In genomic region chr2:195638738-195639137, GRCh38 we compare ENCODE assay signal across 21 cellular contexts. TPM values are rescaled to one million over a fixed set of nuclear protein-coding genes. Genes with fewer than 3 reads are reported as not detected.
A peak's percentile ranks its signal among the peaks of the same experiment; 100 is the strongest.
DNase-seq lines count a peak whose midpoint lies in the region; ATAC-seq, FAIRE-seq and TF ChIP-seq lines count a peak whose summit lies in the region.
"Had no signal": no experiment of that assay in that cellular context is flagged by ENCODE, and none has a peak within 500 bp of the region (broad histone marks: within the 10 kb centered on the region; RNA-seq: fewer than 3 reads in every experiment).

No MANE protein-coding gene starts in this region.

- H3K23ac ChIP-seq in IMR-90 (ENCODE audit: low read depth, low read length): no peak overlapping the region

- H2BK120ac ChIP-seq in IMR-90 (ENCODE audit: low read depth, low read length): no peak overlapping the region

- no peak for TF ChIP-seq POLR2A in IMR-90 (IDR thresholded peaks at IDR 0.05; ENCODE audit: low read depth, low read length)

- H3K18ac ChIP-seq in IMR-90 (ENCODE audit: low read depth, low read length): no peak overlapping the region

- BruUV-seq in IMR-90 (replicated peaks; lab: Mats Ljungman, UMichigan): no TSS peak

- dilution Hi-C loops in IMR-90 (cut with HindIII; ENCODE audit: low sequenced_read_pairs, unreplicated experiment): no loop called here

- no peak overlapping the region for H2AK5ac ChIP-seq in IMR-90 (ENCODE audit: low read depth, low read length)

- no peak overlapping the region for H3K56ac ChIP-seq in IMR-90 (ENCODE audit: extremely low read depth, insufficient read depth, low read length)

- no peak overlapping the region for H4K8ac ChIP-seq in IMR-90 (ENCODE audit: low read depth in 2 of 2, low read length in 2 of 2)

- H2AFZ ChIP-seq in IMR-90 (replicated peaks; ENCODE audit: low read length, poor library complexity): no peak overlapping the region

- FAIRE-seq in frontal cortex (lab: Jason Lieb, UNC) (peak; percentile 36), urothelium cell line (lab: Jason Lieb, UNC) (no peak)
- FAIRE-seq: GM12891, GM18507, H1 had no signal

- H2BK15ac ChIP-seq in IMR-90 (ENCODE audit: low read depth, low read length): no peak overlapping the region

- peak overlapping the region in 1 of 11 experiments; percentile 51; a peak in 1 of 22 replicates for H3K4me2 ChIP-seq in BLaER1 treated with 17β-estradiol and CSF1 and Interleukin-3, amounts not matched to agents 10 nM and 100 nM
- H3K4me2 ChIP-seq in IMR-90 (ENCODE audit: low read depth, low read length): no peak overlapping the region

- POLR2A ChIA-PET in IMR-90 (lab: Charles Lee; ENCODE audit: unreplicated experiment): no interaction called here

- H3K9me1 ChIP-seq in IMR-90 (ENCODE audit: insufficient read depth, low read length): no peaks in the 10 kb centered on the region; the same call in 1 of the 2 replicates

- no peaks in the 10 kb centered on the region for H3K79me1 ChIP-seq in IMR-90 (ENCODE audit: low read depth in 1 of 2, low read length in 2 of 2)

- no peak overlapping the region for H3K14ac ChIP-seq in IMR-90 (replicated peaks; ENCODE audit: low read depth, low read length)

- H4K91ac ChIP-seq in IMR-90 (ENCODE audit: insufficient read depth, low read depth, low read length): no peak overlapping the region

- no peaks in the 10 kb centered on the region for H4K20me1 ChIP-seq in BLaER1 treated with 17β-estradiol and CSF1 and Interleukin-3, amounts not matched to agents 10 nM and 100 nM
- no peaks in the 10 kb centered on the region for H4K20me1 ChIP-seq in IMR-90 (ENCODE audit: insufficient read depth, low read length)

- H3K36me3 ChIP-seq in BLaER1 treated with 17β-estradiol and CSF1 and Interleukin-3, amounts not matched to agents 10 nM and 100 nM: no peaks in the 10 kb centered on the region
- no peaks in the 10 kb centered on the region for H3K36me3 ChIP-seq in IMR-90 (ENCODE audit: control insufficient read depth, insufficient read depth, low read length)
- H3K36me3 ChIP-seq: BE2C had no signal

- no peak overlapping the region for H2BK20ac ChIP-seq in IMR-90 (ENCODE audit: low read depth, low read length)

- TF ChIP-seq CTCF in IMR-90 (conservative IDR thresholded peaks at IDR 0.05; ENCODE audit: low read depth, low read length): no peak

- H3K9ac ChIP-seq in BLaER1 treated with 17β-estradiol and CSF1 and Interleukin-3, amounts not matched to agents 10 nM and 100 nM: no peak overlapping the region
- no peak overlapping the region for H3K9ac ChIP-seq in IMR-90 (ENCODE audit: low read depth, low read length)

- no peak overlapping the region for H2BK5ac ChIP-seq in IMR-90 (ENCODE audit: low read depth, low read length, poor library complexity, severe bottlenecking)

- H3K9me3 ChIP-seq in BLaER1 treated with 17β-estradiol and CSF1 and Interleukin-3, amounts not matched to agents 10 nM and 100 nM (replicated peaks in 1 of 11): peaks cover 0 to 15% (median 0%) of the 10 kb centered on the region in 11 experiments; a peak in 2 of 22 replicates
- no peaks in the 10 kb centered on the region for H3K9me3 ChIP-seq in IMR-90 (ENCODE audit: control insufficient read depth, insufficient read depth, low read length)
- H3K9me3 ChIP-seq: BE2C had no signal

- WGBS in IMR-90 (ENCODE audit: extremely low coverage in 2 of 2, insufficient read length in 1 of 2), 2 experiments: 92% methylated on average over 2 of the region's 5 CpGs; no CpG with 5 or more reads in 1 of the 2 experiments

- H2AK9ac ChIP-seq in IMR-90 (replicated peaks; ENCODE audit: low read depth, low read length, poor library complexity): no peak overlapping the region

- no peak for TF ChIP-seq RAD21 in IMR-90 (IDR thresholded peaks at IDR 0.05; ENCODE audit: low read length)

- CTCF ChIA-PET in IMR-90 (lab: Yijun Ruan, JAX): no interaction called here

- no peak for ATAC-seq in IMR-90 (ENCODE audit: low read depth)
- ATAC-seq in GM21367 (IDR thresholded peaks at IDR 0.05; ENCODE audit: unreplicated experiment): no peak
- no peak for ATAC-seq in Right ventricle myocardium superior (ENCODE audit: poor library complexity)

- H3K4ac ChIP-seq in IMR-90 (ENCODE audit: low read depth, low read length): no peak overlapping the region

- H3K27me3 ChIP-seq in BLaER1 treated with 17β-estradiol and CSF1 and Interleukin-3, amounts not matched to agents 10 nM and 100 nM: no peaks in the 10 kb centered on the region
- no peaks in the 10 kb centered on the region for H3K27me3 ChIP-seq in IMR-90 (ENCODE audit: control insufficient read depth, insufficient read depth, low read length)
- H3K27me3 ChIP-seq: BE2C had no signal

- peaks cover 0 to 80% (median 48%) of the 10 kb centered on the region in 10 experiments; a peak in 18 of 20 replicates for H3K4me1 ChIP-seq in BLaER1 treated with 17β-estradiol and CSF1 and Interleukin-3, amounts not matched to agents 10 nM and 100 nM
- no peaks in the 10 kb centered on the region for H3K4me1 ChIP-seq in IMR-90 (ENCODE audit: control insufficient read depth, insufficient read depth, low read length)
- H3K4me1 ChIP-seq: BE2C had no signal

- H3K4me3 ChIP-seq in BLaER1 treated with 17β-estradiol and CSF1 and Interleukin-3, amounts not matched to agents 10 nM and 100 nM: no peak overlapping the region
- H3K4me3 ChIP-seq in IMR-90 (ENCODE audit: insufficient read depth, low read depth, low read length): no peak overlapping the region

- intact Hi-C loops in IMR-90 (cut with micrococcal nuclease) (no loop called here), Right ventricle myocardium superior (cut with DNase I) (no loop called here)

- H3K27ac ChIP-seq in BLaER1 treated with 17β-estradiol and CSF1 and Interleukin-3, amounts not matched to agents 10 nM and 100 nM: peak overlapping the region in 8 of 11 experiments; percentile 9 to 31 (median 26); a peak in 7 of 22 replicates
- no peak overlapping the region for H3K27ac ChIP-seq in IMR-90 (ENCODE audit: insufficient read depth, low read length)

- DNase-seq in IMR-90: no peak
- no peak for DNase-seq in frontal cortex (ENCODE audit: low spot score in 2 of 2)
- DNase-seq in urothelium cell line (ENCODE audit: low spot score): no peak
- no peak for DNase-seq in Right ventricle myocardium superior
- DNase-seq: ACHN; AML-193; BE2C; C1 segment of cervical spinal cord; Calu3; CD4-positive, alpha-beta memory T cell; COR-L47; DMS53; DMS79 treated with DMSO at 0.1 percent for 48 hours; GF-D8; H7; HCEC 1CT had no signal

- in situ Hi-C loops in IMR-90 (cut with MboI; ENCODE audit: low sequenced_read_pairs): no loop called here

- no peak overlapping the region for H4K5ac ChIP-seq in IMR-90 (ENCODE audit: low read depth, low read length)

TF ChIP-seq in IMR-90, 13 proteins besides CTCF, POLR2A, EP300 and RAD21:
- TF ChIP-seq CHD1 (IDR thresholded peaks at IDR 0.05; ENCODE audit: low read depth, low read length) (no peak), CEBPB (IDR thresholded peaks at IDR 0.05; ENCODE audit: low read depth, low read length) (no peak), MAFK (IDR thresholded peaks at IDR 0.05; ENCODE audit: low read depth, low read length) (peak; percentile 84)
TF ChIP-seq in IMR-90: peak in this region for 1.

RNA-seq across cellular contexts. Expression of gene SLC39A10, which starts 18.3 kb away (rescaled TPM):
- total RNA-seq in IMR-90 (2012; rRNA removed): 64.7 and 92.8 TPM in 2 replicates
- polyA plus RNA-seq in IMR-90 (2012; rRNA removed): 12.6 and 17.6 TPM in 2 replicates
- 2.4 and 3.2 TPM in 2 replicates for polyA plus RNA-seq in IMR-90 (2012; cell fraction: cytosol; rRNA removed)
- 10.2 and 75.9 TPM in 2 replicates for polyA plus RNA-seq in IMR-90 (2012; cell fraction: nucleus; rRNA removed; ENCODE audit: low replicate concordance)
- total RNA-seq in frontal cortex: 172 TPM
- total RNA-seq in Right ventricle myocardium superior: 9.6 TPM
